ENCODE assay signal across 8 cellular contexts in the genomic region with DNA sequence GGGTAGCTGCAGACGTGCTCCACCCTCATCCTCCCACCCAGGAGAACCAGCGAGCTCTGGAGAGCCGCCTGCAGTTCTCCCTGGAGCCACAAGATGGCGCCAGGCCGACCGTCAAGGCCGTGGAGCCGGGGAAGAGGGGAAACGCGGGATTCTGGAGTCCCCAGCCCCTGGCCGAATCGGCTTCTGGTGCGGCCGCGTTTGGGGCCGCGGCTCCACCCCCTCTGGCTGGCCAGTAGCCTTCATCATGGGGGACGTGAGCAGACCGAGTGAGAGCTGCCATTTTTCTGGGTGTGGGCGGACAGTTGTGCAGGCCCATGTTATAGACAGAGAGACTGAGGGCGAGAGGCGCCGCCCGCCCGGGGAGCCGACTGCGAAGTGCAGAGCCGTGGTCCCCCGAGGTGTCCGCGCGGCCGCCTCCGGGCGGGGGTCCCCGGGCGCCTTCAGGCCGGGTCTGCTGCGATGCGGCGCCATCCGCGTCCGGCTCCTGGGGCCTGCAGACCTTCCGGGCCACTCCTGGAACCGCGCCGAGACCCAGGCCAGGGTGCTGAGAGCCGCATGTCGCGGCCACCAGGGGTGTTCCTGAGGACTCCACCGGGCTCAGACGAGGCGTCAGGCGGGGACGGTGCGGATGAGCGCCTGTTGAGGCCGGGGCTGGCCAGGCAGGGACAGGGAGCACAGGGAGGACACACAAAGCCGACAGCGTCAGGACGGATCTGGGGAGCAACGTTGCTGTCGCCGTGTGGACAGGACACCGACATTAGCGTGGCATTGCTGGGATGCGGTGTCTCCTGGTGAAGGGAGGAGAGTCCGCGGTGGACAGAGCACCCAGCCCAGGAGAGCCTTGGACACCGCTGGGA.
DNase-seq lines count a peak whose midpoint lies in the region; ATAC-seq and TF ChIP-seq lines count a peak whose summit lies in the region.

No MANE protein-coding gene starts in this region.

- H2AFZ ChIP-seq in OCI-LY1 (ENCODE audit: low read length) = no peak overlapping the region
- peak overlapping the region; percentile 93 for H2AFZ ChIP-seq in neural progenitor cell (replicated peaks)

- H3K9me2 ChIP-seq in OCI-LY1 (ENCODE audit: low read depth, low read length) = no peaks in the 10 kb centered on the region

- H3K4me1 Mint-ChIP-seq in neural progenitor cell = peaks cover 9% of the 10 kb centered on the region

- H3K9me3 ChIP-seq in OCI-LY1 (ENCODE audit: low read length) (no peaks in the 10 kb centered on the region), neural progenitor cell (ENCODE audit: low read depth) (no peaks in the 10 kb centered on the region)

- H3K9me3 Mint-ChIP-seq in neural progenitor cell = peaks cover 2% of the 10 kb centered on the region

- H3K27me3 ChIP-seq in OCI-LY1 (ENCODE audit: insufficient read depth, low read length) = no peaks in the 10 kb centered on the region
- peaks cover 7% of the 10 kb centered on the region for H3K27me3 ChIP-seq in foreskin keratinocyte
- H3K27me3 ChIP-seq in neural progenitor cell = peaks cover 9% of the 10 kb centered on the region

- no peaks in the 10 kb centered on the region for H3F3A ChIP-seq in OCI-LY1 (ENCODE audit: insufficient read depth, low read length)
- no peaks in the 10 kb centered on the region for H3F3A ChIP-seq in neural progenitor cell (ENCODE audit: low read depth)

- no peaks in the 10 kb centered on the region for H3K79me2 ChIP-seq in OCI-LY1 (ENCODE audit: insufficient read depth, low read length)
- H3K79me2 ChIP-seq in neural progenitor cell (ENCODE audit: low read depth) = no peaks in the 10 kb centered on the region

- H3K27me3 Mint-ChIP-seq in neural progenitor cell (ENCODE audit: insufficient read depth, low read depth) = peaks cover 2% of the 10 kb centered on the region

- DNase-seq in activated CD4-positive, CD25-positive, alpha-beta regulatory T cell (lab: John Stamatoyannopoulos, UW) = peak in 3 of 4 experiments; percentile 6 to 14 (median 8)
- peak; percentile 13 for DNase-seq in activated T-helper 1 cell treated with anti-CD3 and anti-CD28 coated beads, Interleukin-2, amount 50 U/mL, for 16 hours (ENCODE audit: low read depth in 1 of 2, low spot score in 1 of 2)
- DNase-seq in foreskin keratinocyte = peak in 1 of 2 donors; percentile 36
- peak; percentile 91 for DNase-seq in neural progenitor cell (ENCODE audit: low spot score)
- peak; percentile 87 for DNase-seq in superior temporal gyrus (ENCODE audit: extremely low spot score)

- H3K36me3 Mint-ChIP-seq in neural progenitor cell = no peaks in the 10 kb centered on the region

- TF ChIP-seq CTCF in OCI-LY1 (IDR thresholded peaks at IDR 0.05; ENCODE audit: low read length) = peak; percentile 84
- TF ChIP-seq CTCF in foreskin keratinocyte (conservative IDR thresholded peaks at IDR 0.05) = peak; percentile 93
- TF ChIP-seq CTCF in neural progenitor cell (IDR thresholded peaks at IDR 0.05) = peak; percentile 98

- H4K20me1 ChIP-seq in OCI-LY1 (ENCODE audit: insufficient read depth, low read length) = no peaks in the 10 kb centered on the region
- H4K20me1 ChIP-seq in neural progenitor cell (ENCODE audit: low read depth) = no peaks in the 10 kb centered on the region

- no peak for ATAC-seq in activated CD4-positive, CD25-positive, alpha-beta regulatory T cell treated with anti-CD3 and anti-CD28 coated beads, Interleukin-2, amount 50 U/mL, for 24 hours
- ATAC-seq in HG03139 (IDR thresholded peaks at IDR 0.05; ENCODE audit: unreplicated experiment) (peak; percentile 38), foreskin keratinocyte (peak; percentile 83)

- H3K4me3 ChIP-seq in OCI-LY1 (ENCODE audit: low read depth, low read length, poor library complexity, severe bottlenecking) (no peak overlapping the region), neural progenitor cell (no peak overlapping the region)

- no peaks in the 10 kb centered on the region for H3K36me3 ChIP-seq in OCI-LY1 (ENCODE audit: insufficient read depth, low read length)
- no peaks in the 10 kb centered on the region for H3K36me3 ChIP-seq in neural progenitor cell

- H3K4me2 ChIP-seq in OCI-LY1 (ENCODE audit: low read length) (no peak overlapping the region), neural progenitor cell (peak overlapping the region; percentile 61)

- H3K9ac ChIP-seq in OCI-LY1 (ENCODE audit: low read length) (no peak overlapping the region), neural progenitor cell (no peak overlapping the region)

- peak overlapping the region; percentile 46 for H3K27ac Mint-ChIP-seq in neural progenitor cell

- no peaks in the 10 kb centered on the region for H3K4me1 ChIP-seq in OCI-LY1 (ENCODE audit: insufficient read depth, low read length, severe bottlenecking)
- H3K4me1 ChIP-seq in foreskin keratinocyte = no peaks in the 10 kb centered on the region
- H3K4me1 ChIP-seq in neural progenitor cell = peaks cover 6% of the 10 kb centered on the region

- H3K4me3 Mint-ChIP-seq in neural progenitor cell = no peak overlapping the region

- no peak overlapping the region for H3K27ac ChIP-seq in OCI-LY1 (ENCODE audit: low read depth, low read length, poor library complexity, severe bottlenecking)
- no peak overlapping the region for H3K27ac ChIP-seq in foreskin keratinocyte
- H3K27ac ChIP-seq in neural progenitor cell = no peak overlapping the region

Comparison
In these comparisons a context has a peak if more than half of its experiments do, and no peak if none do; other contexts are left out.
1. ATAC-seq: peak in HG03139 (single experiment) and foreskin keratinocyte (single experiment); none in activated CD4-positive, CD25-positive, alpha-beta regulatory T cell treated with anti-CD3 and anti-CD28 coated beads, Interleukin-2, amount 50 U/mL, for 24 hours (0 of 2).
2. Peak in every context shown above with its lines, with median percentiles within 50 percentile points of each other: CTCF ChIP-seq.